1 cellular context compared by ENCODE assay signal in genomic region chr9:132878695-132879064, GRCh38.
TF ChIP-seq lines count a peak whose summit lies in the region.

SPACA9 (plus strand) TSS chr9:132878898; CDS start chr9:132883948, 5,050 bp downstream.

TF ChIP-seq in K562, 482 proteins besides CTCF, POLR2A, EP300 and RAD21 (continued from another document):
- TF ChIP-seq, protein P1, sequence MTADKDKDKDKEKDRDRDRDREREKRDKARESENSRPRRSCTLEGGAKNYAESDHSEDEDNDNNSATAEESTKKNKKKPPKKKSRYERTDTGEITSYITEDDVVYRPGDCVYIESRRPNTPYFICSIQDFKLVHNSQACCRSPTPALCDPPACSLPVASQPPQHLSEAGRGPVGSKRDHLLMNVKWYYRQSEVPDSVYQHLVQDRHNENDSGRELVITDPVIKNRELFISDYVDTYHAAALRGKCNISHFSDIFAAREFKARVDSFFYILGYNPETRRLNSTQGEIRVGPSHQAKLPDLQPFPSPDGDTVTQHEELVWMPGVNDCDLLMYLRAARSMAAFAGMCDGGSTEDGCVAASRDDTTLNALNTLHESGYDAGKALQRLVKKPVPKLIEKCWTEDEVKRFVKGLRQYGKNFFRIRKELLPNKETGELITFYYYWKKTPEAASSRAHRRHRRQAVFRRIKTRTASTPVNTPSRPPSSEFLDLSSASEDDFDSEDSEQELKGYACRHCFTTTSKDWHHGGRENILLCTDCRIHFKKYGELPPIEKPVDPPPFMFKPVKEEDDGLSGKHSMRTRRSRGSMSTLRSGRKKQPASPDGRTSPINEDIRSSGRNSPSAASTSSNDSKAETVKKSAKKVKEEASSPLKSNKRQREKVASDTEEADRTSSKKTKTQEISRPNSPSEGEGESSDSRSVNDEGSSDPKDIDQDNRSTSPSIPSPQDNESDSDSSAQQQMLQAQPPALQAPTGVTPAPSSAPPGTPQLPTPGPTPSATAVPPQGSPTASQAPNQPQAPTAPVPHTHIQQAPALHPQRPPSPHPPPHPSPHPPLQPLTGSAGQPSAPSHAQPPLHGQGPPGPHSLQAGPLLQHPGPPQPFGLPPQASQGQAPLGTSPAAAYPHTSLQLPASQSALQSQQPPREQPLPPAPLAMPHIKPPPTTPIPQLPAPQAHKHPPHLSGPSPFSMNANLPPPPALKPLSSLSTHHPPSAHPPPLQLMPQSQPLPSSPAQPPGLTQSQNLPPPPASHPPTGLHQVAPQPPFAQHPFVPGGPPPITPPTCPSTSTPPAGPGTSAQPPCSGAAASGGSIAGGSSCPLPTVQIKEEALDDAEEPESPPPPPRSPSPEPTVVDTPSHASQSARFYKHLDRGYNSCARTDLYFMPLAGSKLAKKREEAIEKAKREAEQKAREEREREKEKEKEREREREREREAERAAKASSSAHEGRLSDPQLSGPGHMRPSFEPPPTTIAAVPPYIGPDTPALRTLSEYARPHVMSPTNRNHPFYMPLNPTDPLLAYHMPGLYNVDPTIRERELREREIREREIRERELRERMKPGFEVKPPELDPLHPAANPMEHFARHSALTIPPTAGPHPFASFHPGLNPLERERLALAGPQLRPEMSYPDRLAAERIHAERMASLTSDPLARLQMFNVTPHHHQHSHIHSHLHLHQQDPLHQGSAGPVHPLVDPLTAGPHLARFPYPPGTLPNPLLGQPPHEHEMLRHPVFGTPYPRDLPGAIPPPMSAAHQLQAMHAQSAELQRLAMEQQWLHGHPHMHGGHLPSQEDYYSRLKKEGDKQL (CRISPR knock-in tag; IDR thresholded peaks at IDR 0.05; ENCODE audit: borderline replicate concordance) = no peak
- no peak for TF ChIP-seq ETS2 (tag; IDR thresholded peaks at IDR 0.05; ENCODE audit: borderline replicate concordance, poor library complexity, severe bottlenecking)
- TF ChIP-seq CBX1 (IDR thresholded peaks at IDR 0.05; ENCODE audit: low read depth) = no peak
- no peak for TF ChIP-seq MAZ (CRISPR knock-in tag; conservative IDR thresholded peaks at IDR 0.05 in 1 of 2, IDR thresholded peaks at IDR 0.05 in 1 of 2)
- no peak for TF ChIP-seq PHB2 (IDR thresholded peaks at IDR 0.05; ENCODE audit: low read depth)
- TF ChIP-seq PTBP1 (IDR thresholded peaks at IDR 0.05; ENCODE audit: low read depth, low read length) = no peak
- TF ChIP-seq MEF2D (tag; conservative IDR thresholded peaks at IDR 0.05; ENCODE audit: low read depth) = no peak
